Comparison of ENCODE assay signal across 2 cellular contexts in the genomic region with DNA sequence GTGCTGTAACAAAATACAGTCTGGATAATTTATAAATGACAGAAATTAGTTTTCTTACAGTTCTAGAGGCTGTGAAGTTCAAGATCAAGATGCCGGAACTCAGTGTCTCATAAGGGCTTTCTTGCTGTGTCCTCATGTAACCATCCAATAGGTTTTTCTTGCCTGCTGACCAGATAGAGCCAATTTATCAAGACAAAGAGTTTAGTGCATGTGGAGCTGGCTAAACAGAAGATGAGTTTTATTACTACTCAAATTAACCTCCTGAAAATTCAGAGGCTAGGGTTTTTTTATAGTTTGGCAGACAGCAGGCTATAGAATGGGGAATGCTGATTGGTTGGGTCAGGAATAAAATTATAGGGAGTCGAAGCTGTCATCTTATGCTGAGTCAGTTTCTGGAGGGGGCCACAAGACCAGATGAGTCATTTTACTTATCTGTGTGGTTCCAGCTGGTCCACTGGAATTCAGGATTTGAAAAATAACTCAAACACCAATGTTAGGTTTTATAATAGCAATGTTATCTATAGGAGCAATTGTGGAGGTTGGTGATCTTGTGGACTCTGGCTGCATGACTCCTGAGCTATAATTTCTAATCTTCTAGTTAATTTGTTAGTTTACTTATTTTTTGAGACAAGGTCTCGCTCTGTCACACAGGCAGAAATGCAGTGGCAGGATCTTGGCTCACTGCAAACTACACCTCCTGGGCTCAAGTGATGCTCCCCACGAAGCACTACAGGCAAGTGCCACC.
TF ChIP-seq lines count a peak whose summit lies in the region.

No MANE protein-coding gene starts in this region.

TF ChIP-seq in H1, 55 proteins besides CTCF, POLR2A, EP300 and RAD21 (continued from another document):
- TF ChIP-seq NANOG (IDR thresholded peaks at IDR 0.05; ENCODE audit: insufficient read depth, low read depth, low read length, poor library complexity, severe bottlenecking) (no peak), FOSL1 (IDR thresholded peaks at IDR 0.05; ENCODE audit: insufficient read depth, low read depth, low read length) (no peak), SP1 (IDR thresholded peaks at IDR 0.05; ENCODE audit: low read depth, low read length) (no peak), EGR1 (IDR thresholded peaks at IDR 0.05; ENCODE audit: borderline replicate concordance, low read depth, low read length) (no peak), RFX5 (IDR thresholded peaks at IDR 0.05; ENCODE audit: borderline replicate concordance, low read depth, low read length) (no peak), SP4 (IDR thresholded peaks at IDR 0.05; ENCODE audit: low read length) (no peak), RNF2 (IDR thresholded peaks at IDR 0.05; ENCODE audit: borderline replicate concordance, low read depth, low read length, missing control alignments, poor library complexity, severe bottlenecking) (no peak), SIRT6 (IDR thresholded peaks at IDR 0.05; ENCODE audit: low read length) (no peak), KDM1A (IDR thresholded peaks at IDR 0.05; ENCODE audit: borderline replicate concordance, low read length) (no peak), HDAC6 (IDR thresholded peaks at IDR 0.05; ENCODE audit: low read depth, low read length) (no peak)

TF ChIP-seq in GM12891, 5 proteins besides CTCF, POLR2A, EP300 and RAD21 (continued from another document):
- no peak for TF ChIP-seq TAF1 (IDR thresholded peaks at IDR 0.05; ENCODE audit: low read depth, low read length)
- TF ChIP-seq POU2F2 (IDR thresholded peaks at IDR 0.05; ENCODE audit: low read depth, low read length), result no peak
TF ChIP-seq in GM12891: peak in this region for 0.
